Comparison of ENCODE assay signal across 1 cellular context in the genomic region with DNA sequence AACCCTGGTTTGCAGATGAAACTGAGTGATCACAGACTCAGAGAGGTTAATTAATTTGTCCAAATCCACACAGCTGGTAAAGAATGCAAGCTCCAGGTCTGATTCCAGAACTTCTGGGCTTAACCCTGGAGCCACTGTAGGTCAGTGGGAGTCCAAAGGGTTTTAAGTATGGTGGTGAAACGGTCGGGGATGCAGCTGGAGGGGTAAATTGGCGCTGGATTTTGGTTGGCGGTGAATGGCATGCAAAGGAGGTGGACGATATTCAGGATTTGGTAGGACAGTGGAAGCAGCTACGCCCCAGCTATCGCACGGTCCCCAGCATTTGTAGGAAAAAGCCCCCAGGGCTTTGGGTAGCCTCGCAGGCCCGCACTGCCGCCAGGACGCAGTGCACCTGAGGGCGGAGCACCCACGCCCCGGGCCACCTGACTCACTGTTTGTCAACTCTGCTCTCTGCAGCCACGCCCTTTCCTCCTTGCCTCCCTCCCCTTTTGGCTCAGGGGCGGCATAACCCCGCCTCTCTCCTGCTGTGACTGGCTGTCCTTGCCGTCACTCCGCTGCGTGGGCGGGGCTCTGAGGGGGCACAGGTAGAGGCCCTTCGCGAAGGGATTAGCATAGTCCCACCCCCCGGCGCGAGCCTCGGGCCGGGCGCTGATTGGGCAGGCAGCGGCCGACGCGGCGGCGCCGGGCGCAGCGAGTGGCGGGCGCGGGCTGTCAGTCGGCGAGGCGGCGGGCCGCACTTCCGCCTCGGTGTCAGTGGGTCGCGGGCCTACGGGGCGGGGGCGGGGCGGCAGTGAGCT.
TF ChIP-seq lines count a peak whose summit lies in the region.

Gene OSBPL2, plus strand, starts transcription at position 750 of the 797 bp plus-strand sequence. CDS start 17,664 bp downstream, outside the sequence.

TF ChIP-seq in HEK293, 187 proteins besides CTCF, POLR2A, EP300 and RAD21 (continued from another document):
- no peak for TF ChIP-seq ZNF660 (tag by site-specific recombination; IDR thresholded peaks at IDR 0.05)
- TF ChIP-seq IKZF3 (tag by site-specific recombination; IDR thresholded peaks at IDR 0.05): no peak
- no peak for TF ChIP-seq HOXD13 (CRISPR knock-in tag; IDR thresholded peaks at IDR 0.05; ENCODE audit: borderline replicate concordance)
- TF ChIP-seq ZBTB44 (tag by site-specific recombination; IDR thresholded peaks at IDR 0.05): no peak
- TF ChIP-seq ZNF2 (tag by site-specific recombination; IDR thresholded peaks at IDR 0.05): no peak
- no peak for TF ChIP-seq ZNF354C (tag by site-specific recombination; IDR thresholded peaks at IDR 0.05; ENCODE audit: borderline replicate concordance, low read depth)
- no peak for TF ChIP-seq ZNF174 (tag by site-specific recombination; IDR thresholded peaks at IDR 0.05)
- TF ChIP-seq ZNF626 (tag by site-specific recombination; IDR thresholded peaks at IDR 0.05): no peak
- no peak for TF ChIP-seq ZFP37 (tag by site-specific recombination; IDR thresholded peaks at IDR 0.05)
- no peak for TF ChIP-seq ZBTB8A (tag by site-specific recombination; IDR thresholded peaks at IDR 0.05)
- TF ChIP-seq, protein P1, sequence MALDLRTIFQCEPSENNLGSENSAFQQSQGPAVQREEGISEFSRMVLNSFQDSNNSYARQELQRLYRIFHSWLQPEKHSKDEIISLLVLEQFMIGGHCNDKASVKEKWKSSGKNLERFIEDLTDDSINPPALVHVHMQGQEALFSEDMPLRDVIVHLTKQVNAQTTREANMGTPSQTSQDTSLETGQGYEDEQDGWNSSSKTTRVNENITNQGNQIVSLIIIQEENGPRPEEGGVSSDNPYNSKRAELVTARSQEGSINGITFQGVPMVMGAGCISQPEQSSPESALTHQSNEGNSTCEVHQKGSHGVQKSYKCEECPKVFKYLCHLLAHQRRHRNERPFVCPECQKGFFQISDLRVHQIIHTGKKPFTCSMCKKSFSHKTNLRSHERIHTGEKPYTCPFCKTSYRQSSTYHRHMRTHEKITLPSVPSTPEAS (tag by site-specific recombination; IDR thresholded peaks at IDR 0.05): no peak
- TF ChIP-seq ZBTB17 (tag by site-specific recombination; IDR thresholded peaks at IDR 0.05): peak; percentile 24; the same call in 1 of the 2 replicates
- no peak for TF ChIP-seq ZNF670 (tag by site-specific recombination; IDR thresholded peaks at IDR 0.05; ENCODE audit: low read depth)
- no peak for TF ChIP-seq ZNF777 (tag by site-specific recombination; IDR thresholded peaks at IDR 0.05; ENCODE audit: borderline replicate concordance)
- TF ChIP-seq ZNF416 (tag by site-specific recombination; IDR thresholded peaks at IDR 0.05): no peak
- TF ChIP-seq FEZF1 (tag by site-specific recombination; IDR thresholded peaks at IDR 0.05): no peak
- no peak for TF ChIP-seq ZNF398 (tag by site-specific recombination; IDR thresholded peaks at IDR 0.05)
- no peak for TF ChIP-seq ZNF169 (tag by site-specific recombination; IDR thresholded peaks at IDR 0.05)
- TF ChIP-seq ZNF394 (tag by site-specific recombination; IDR thresholded peaks at IDR 0.05; ENCODE audit: borderline replicate concordance): no peak
- TF ChIP-seq ZNF140 (tag by site-specific recombination; IDR thresholded peaks at IDR 0.05): no peak
- TF ChIP-seq ZNF155 (tag by site-specific recombination; IDR thresholded peaks at IDR 0.05): no peak
- TF ChIP-seq ZNF791 (tag by site-specific recombination; IDR thresholded peaks at IDR 0.05): no peak
- TF ChIP-seq GFI1B (tag by site-specific recombination; IDR thresholded peaks at IDR 0.05): no peak
- no peak for TF ChIP-seq ZBTB48 (tag by site-specific recombination; IDR thresholded peaks at IDR 0.05)
- no peak for TF ChIP-seq ZNF10 (tag by site-specific recombination; IDR thresholded peaks at IDR 0.05)
- TF ChIP-seq ZFHX2 (tag by site-specific recombination; conservative IDR thresholded peaks at IDR 0.05): peak; percentile 97
- no peak for TF ChIP-seq ZNF404 (tag by site-specific recombination; IDR thresholded peaks at IDR 0.05)
- no peak for TF ChIP-seq ZNF600 (tag by site-specific recombination; IDR thresholded peaks at IDR 0.05)
- TF ChIP-seq, protein P2, sequence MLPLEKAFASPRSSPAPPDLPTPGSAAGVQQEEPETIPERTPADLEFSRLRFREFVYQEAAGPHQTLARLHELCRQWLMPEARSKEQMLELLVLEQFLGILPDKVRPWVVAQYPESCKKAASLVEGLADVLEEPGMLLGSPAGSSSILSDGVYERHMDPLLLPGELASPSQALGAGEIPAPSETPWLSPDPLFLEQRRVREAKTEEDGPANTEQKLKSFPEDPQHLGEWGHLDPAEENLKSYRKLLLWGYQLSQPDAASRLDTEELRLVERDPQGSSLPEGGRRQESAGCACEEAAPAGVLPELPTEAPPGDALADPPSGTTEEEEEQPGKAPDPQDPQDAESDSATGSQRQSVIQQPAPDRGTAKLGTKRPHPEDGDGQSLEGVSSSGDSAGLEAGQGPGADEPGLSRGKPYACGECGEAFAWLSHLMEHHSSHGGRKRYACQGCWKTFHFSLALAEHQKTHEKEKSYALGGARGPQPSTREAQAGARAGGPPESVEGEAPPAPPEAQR (tag by site-specific recombination; IDR thresholded peaks at IDR 0.05): no peak
- no peak for TF ChIP-seq ZNF571 (tag by site-specific recombination; IDR thresholded peaks at IDR 0.05)
- no peak for TF ChIP-seq WT1 (tag by site-specific recombination; IDR thresholded peaks at IDR 0.05)
- TF ChIP-seq SP7 (tag by site-specific recombination; IDR thresholded peaks at IDR 0.05): peak; percentile 48; the same call in 1 of the 2 replicates
- TF ChIP-seq ZNF391 (tag by site-specific recombination; IDR thresholded peaks at IDR 0.05; ENCODE audit: borderline replicate concordance, low read depth): no peak
- TF ChIP-seq KLF10 (tag by site-specific recombination; IDR thresholded peaks at IDR 0.05): no peak
TF ChIP-seq in HEK293: peak in this region for 26.
